In genomic region chr11:68370211-68371111, GRCh38 we compare ENCODE assay signal across 9 cellular contexts. TPM values are rescaled to one million over a fixed set of nuclear protein-coding genes. Genes with fewer than 3 reads are reported as not detected.
A peak's percentile ranks its signal among the peaks of the same experiment; 100 is the strongest.
DNase-seq lines count a peak whose midpoint lies in the region; ATAC-seq, FAIRE-seq and TF ChIP-seq lines count a peak whose summit lies in the region.
"Had no signal": no experiment of that assay in that cellular context is flagged by ENCODE, and none has a peak within 500 bp of the region (broad histone marks: within the 10 kb centered on the region; RNA-seq: fewer than 3 reads in every experiment).

No MANE protein-coding gene starts in this region.

- peaks cover 12% of the 10 kb centered on the region for H4K20me1 ChIP-seq in astrocyte (ENCODE audit: insufficient read depth, low read length)

- no peak overlapping the region for H3K4me3 ChIP-seq in astrocyte (ENCODE audit: insufficient read depth, low read depth, low read length)
- H3K4me3 ChIP-seq: SJSA1 had no signal

- H3K9me3 Mint-ChIP-seq in astrocyte (ENCODE audit: unreplicated experiment), result peaks cover 2% of the 10 kb centered on the region
- H3K9me3 Mint-ChIP-seq in osteocyte (ENCODE audit: unreplicated experiment), result no peaks in the 10 kb centered on the region
- no peaks in the 10 kb centered on the region for H3K9me3 Mint-ChIP-seq in activated T-cell treated with anti-CD3 and anti-CD28 coated beads, Interleukin-2, amount 50 U/mL, for 24 hours

- TF ChIP-seq CTCF in astrocyte (IDR thresholded peaks at IDR 0.05; ENCODE audit: insufficient read depth, low read depth, low read length), result no peak
- no peak for TF ChIP-seq CTCF in osteocyte (IDR thresholded peaks at IDR 0.05)

- H3K4me1 Mint-ChIP-seq in astrocyte (ENCODE audit: low read depth, unreplicated experiment) (peaks cover 21% of the 10 kb centered on the region), osteocyte (ENCODE audit: unreplicated experiment) (peaks cover 87% of the 10 kb centered on the region)
- no peaks in the 10 kb centered on the region for H3K4me1 Mint-ChIP-seq in activated T-cell treated with anti-CD3 and anti-CD28 coated beads, Interleukin-2, amount 50 U/mL, for 24 hours (ENCODE audit: low read depth)

- H3K36me3 Mint-ChIP-seq in astrocyte (ENCODE audit: low read depth, unreplicated experiment), result peaks cover 17% of the 10 kb centered on the region
- peaks cover 41% of the 10 kb centered on the region for H3K36me3 Mint-ChIP-seq in osteocyte (ENCODE audit: unreplicated experiment)
- H3K36me3 Mint-ChIP-seq in activated T-cell treated with anti-CD3 and anti-CD28 coated beads, Interleukin-2, amount 50 U/mL, for 24 hours (ENCODE audit: low read depth), result peaks cover 3% of the 10 kb centered on the region

- no peaks in the 10 kb centered on the region for H3K36me3 ChIP-seq in astrocyte (ENCODE audit: insufficient read depth, low read length)

- peaks cover 1% of the 10 kb centered on the region for H3K27me3 Mint-ChIP-seq in astrocyte (ENCODE audit: low read depth, unreplicated experiment)
- no peaks in the 10 kb centered on the region for H3K27me3 Mint-ChIP-seq in osteocyte (ENCODE audit: unreplicated experiment)
- H3K27me3 Mint-ChIP-seq in activated T-cell treated with anti-CD3 and anti-CD28 coated beads, Interleukin-2, amount 50 U/mL, for 24 hours, result no peaks in the 10 kb centered on the region

- no peak for DNase-seq in activated CD4-positive, CD25-positive, alpha-beta regulatory T cell treated with anti-CD3 and anti-CD28 coated beads, Interleukin-2, amount 50 U/mL, for 72 hours
- DNase-seq in astrocyte (ENCODE audit: low read depth) (no peak), osteocyte (ENCODE audit: extremely low spot score, unreplicated experiment) (peak; percentile 91), T1000 (lab: John Stamatoyannopoulos, UW) (no peak)
- DNase-seq in activated T-cell treated with anti-CD3 and anti-CD28 coated beads, Interleukin-2, amount 50 U/mL, for 24 hours, result no peak
- no peak for DNase-seq in stimulated activated naive CD4-positive, alpha-beta T cell (lab: John Stamatoyannopoulos, UW)

- no peaks in the 10 kb centered on the region for H3K79me2 ChIP-seq in astrocyte (ENCODE audit: insufficient read depth, low read length)

- no peaks in the 10 kb centered on the region for H3K9me3 ChIP-seq in astrocyte (ENCODE audit: insufficient read depth, low read depth, low read length)
- H3K9me3 ChIP-seq: SJSA1 had no signal

- no peaks in the 10 kb centered on the region for H3K27me3 ChIP-seq in astrocyte (ENCODE audit: insufficient read depth, low read length)
- H3K27me3 ChIP-seq: SJSA1 had no signal

- ATAC-seq in activated CD4-positive, CD25-positive, alpha-beta regulatory T cell treated with anti-CD3 and anti-CD28 coated beads, Interleukin-2, amount 50 U/mL, for 24 hours, result peak; percentile 32 to 38
- ATAC-seq in HG03159 (IDR thresholded peaks at IDR 0.05; ENCODE audit: unreplicated experiment), result peak; percentile 75

- no peak overlapping the region for H3K4me2 ChIP-seq in astrocyte (ENCODE audit: low read length)

- no peak overlapping the region for H3K27ac ChIP-seq in astrocyte (ENCODE audit: low read depth, low read length)
- H3K27ac ChIP-seq: SJSA1 had no signal

- peak overlapping the region; percentile 35 for H3K9ac ChIP-seq in astrocyte (ENCODE audit: low read length)

- peaks cover 20% of the 10 kb centered on the region for H3K4me1 ChIP-seq in astrocyte (ENCODE audit: insufficient read depth, low read length)

- FAIRE-seq in astrocyte (lab: Jason Lieb, UNC), result no peak

- H3K27ac Mint-ChIP-seq in astrocyte (ENCODE audit: unreplicated experiment) (no peak overlapping the region), osteocyte (ENCODE audit: unreplicated experiment) (peak overlapping the region; percentile 99)
- H3K27ac Mint-ChIP-seq in activated T-cell treated with anti-CD3 and anti-CD28 coated beads, Interleukin-2, amount 50 U/mL, for 24 hours, result no peak overlapping the region

- H2AFZ ChIP-seq in astrocyte (ENCODE audit: low read depth, low read length), result no peak overlapping the region

- H3K4me3 Mint-ChIP-seq in astrocyte (ENCODE audit: unreplicated experiment), result no peak overlapping the region
- H3K4me3 Mint-ChIP-seq in osteocyte (ENCODE audit: unreplicated experiment), result peak overlapping the region; percentile 50
- no peak overlapping the region for H3K4me3 Mint-ChIP-seq in activated T-cell treated with anti-CD3 and anti-CD28 coated beads, Interleukin-2, amount 50 U/mL, for 24 hours

RNA-seq across cellular contexts. Expression of gene LRP5, which starts 58.1 kb away (rescaled TPM):
- 19.6 and 20.2 TPM in 2 replicates for total RNA-seq in astrocyte
- 162 and 179 TPM in 2 replicates for total RNA-seq in osteocyte
